In genomic region chr3:83217595-83218118, GRCh38 we compare ENCODE assay signal across 7 cellular contexts.
DNase-seq lines count a peak whose midpoint lies in the region; ATAC-seq, FAIRE-seq and TF ChIP-seq lines count a peak whose summit lies in the region.
"Not testable (repeated sequence)": the region's sequence is repeated elsewhere in the genome, so short reads cannot be mapped to it uniquely, and the experiment has no call there.

No MANE protein-coding gene starts in this region.

- not testable (repeated sequence) for H3K9ac ChIP-seq in kidney (ENCODE audit: low read length in 2 of 2)

- not testable (repeated sequence) for H3K27ac Mint-ChIP-seq in WTC11
- peak overlapping the region; percentile 56 for H3K27ac Mint-ChIP-seq in activated naive CD8-positive, alpha-beta T cell treated with anti-CD3 and anti-CD28 coated beads for 36 hours
- peak overlapping the region; percentile 17 for H3K27ac Mint-ChIP-seq in glutamatergic neuron (ENCODE audit: unreplicated experiment)

- H3K4me1 ChIP-seq in kidney (ENCODE audit: control insufficient read depth in 1 of 2, insufficient read depth in 1 of 2, low read depth in 1 of 2, low read length in 2 of 2); sigmoid colon: not testable (repeated sequence)

- H3K27ac ChIP-seq in C4-2B: peak overlapping the region; percentile 65
- not testable (repeated sequence) for H3K27ac ChIP-seq in kidney (ENCODE audit: low read depth in 2 of 2, low read length in 2 of 2); sigmoid colon

- WGBS in sigmoid colon, 2 donors: 96 to 98% methylated on average over 41 of the region's 41 CpGs

- not testable (repeated sequence) for H3K4me1 Mint-ChIP-seq in WTC11; activated naive CD8-positive, alpha-beta T cell treated with anti-CD3 and anti-CD28 coated beads for 36 hours; glutamatergic neuron (ENCODE audit: low read depth, unreplicated experiment)

- not testable (repeated sequence) for H3K4me3 Mint-ChIP-seq in WTC11; glutamatergic neuron (ENCODE audit: unreplicated experiment)
- H3K4me3 Mint-ChIP-seq in activated naive CD8-positive, alpha-beta T cell treated with anti-CD3 and anti-CD28 coated beads for 36 hours: peak overlapping the region; percentile 69

- TF ChIP-seq EP300 in sigmoid colon (IDR thresholded peaks at IDR 0.05): not testable (repeated sequence)

- DNase-seq in WTC11 (ENCODE audit: low spot score): peak; percentile 9
- peak; percentile 6 for DNase-seq in activated naive CD8-positive, alpha-beta T cell treated with anti-CD3 and anti-CD28 coated beads for 36 hours
- not testable (repeated sequence) for DNase-seq in glutamatergic neuron
- peak; percentile 60 for DNase-seq in kidney
- peak; percentile 38 for DNase-seq in sigmoid colon

- POLR2A ChIA-PET in WTC11 (lab: Charles Lee): not testable (repeated sequence)

- not testable (repeated sequence) for TF ChIP-seq POLR2A in sigmoid colon (IDR thresholded peaks at IDR 0.05)

- H3K4me3 ChIP-seq in kidney (ENCODE audit: low read length in 2 of 2); sigmoid colon: not testable (repeated sequence)

- H3K36me3 Mint-ChIP-seq in WTC11; activated naive CD8-positive, alpha-beta T cell treated with anti-CD3 and anti-CD28 coated beads for 36 hours; glutamatergic neuron (ENCODE audit: unreplicated experiment): not testable (repeated sequence)

- not testable (repeated sequence) for H3K9me3 ChIP-seq in kidney (ENCODE audit: control insufficient read depth in 1 of 2, low read length in 2 of 2); sigmoid colon

- not testable (repeated sequence) for H3K36me3 ChIP-seq in kidney (ENCODE audit: control insufficient read depth in 1 of 2, insufficient read depth in 2 of 2, low read length in 2 of 2); sigmoid colon

- ATAC-seq in HG03439 (IDR thresholded peaks at IDR 0.05; ENCODE audit: unreplicated experiment): peak; percentile 25
- ATAC-seq in WTC11: not testable (repeated sequence)

- not testable (repeated sequence) for H3K9me3 Mint-ChIP-seq in WTC11; activated naive CD8-positive, alpha-beta T cell treated with anti-CD3 and anti-CD28 coated beads for 36 hours; glutamatergic neuron (ENCODE audit: unreplicated experiment)

- intact Hi-C loops in kidney (cut with DNase I); sigmoid colon (cut with DNase I): not testable (repeated sequence)

- not testable (repeated sequence) for TF ChIP-seq CTCF in C4-2B (conservative IDR thresholded peaks at IDR 0.05); WTC11 (IDR thresholded peaks at IDR 0.05); glutamatergic neuron (IDR thresholded peaks at IDR 0.05; ENCODE audit: partially characterized antibody, unreplicated experiment); kidney (IDR thresholded peaks at IDR 0.05; ENCODE audit: borderline replicate concordance, extremely low read depth, insufficient read depth); sigmoid colon (IDR thresholded peaks at IDR 0.05)

- FAIRE-seq in kidney (lab: Jason Lieb, UNC): not testable (repeated sequence)

- CTCF ChIA-PET in WTC11 (lab: Charles Lee): not testable (repeated sequence)

- H3K27me3 Mint-ChIP-seq in WTC11 (ENCODE audit: low read depth); activated naive CD8-positive, alpha-beta T cell treated with anti-CD3 and anti-CD28 coated beads for 36 hours; glutamatergic neuron (ENCODE audit: unreplicated experiment): not testable (repeated sequence)

- not testable (repeated sequence) for H3K27me3 ChIP-seq in sigmoid colon
